In genomic region chr2:176283669-176284068, GRCh38 we compare ENCODE assay signal across 24 cellular contexts.
"Had no signal": no experiment of that assay in that cellular context is flagged by ENCODE, and none has a peak within 500 bp of the region (broad histone marks: within the 10 kb centered on the region; RNA-seq: fewer than 3 reads in every experiment).

No MANE protein-coding gene starts in this region.

- DNase-seq: activated B cell treated with CpG ODN at 0.5 μM for 24 hours; activated CD4-positive, alpha-beta memory T cell treated with anti-CD3 and anti-CD28 coated beads, Interleukin-2, amount 10 ng/mL, durations not matched to agents 7 days and 5 days; activated CD4-positive, alpha-beta T cell treated with anti-CD3 and anti-CD28 coated beads for 4 hours; activated effector memory CD4-positive, alpha-beta T cell treated with Interleukin-2 at 50 U/mL for 16 hours; activated naive CD4-positive, alpha-beta T cell treated with anti-CD3 and anti-CD28 coated beads, Interleukin-2, amount 10 ng/mL, durations not matched to agents 7 days and 5 days; activated naive CD8-positive, alpha-beta T cell treated with anti-CD3 and anti-CD28 coated beads, Interleukin-2, amount 50 U/mL, for 24 hours; activated T-cell treated with anti-CD3 and anti-CD28 coated beads, Interleukin-2, amount 50 U/mL, for 4 hours; anterior cingulate cortex; cortex of kidney; effector CD4-positive, alpha-beta T cell; esophagus squamous epithelium; immature natural killer cell; kidney glomerular epithelial cell; left ventricle myocardium inferior; mammary epithelial cell; midbrain; stimulated activated CD4-positive, alpha-beta T cell treated with anti-CD3 and anti-CD28 coated beads, Interleukin-4, amount 100 ng/mL, for 1 hour; stimulated activated naive CD8-positive, alpha-beta T cell treated with anti-CD3 and anti-CD28 coated beads, Interleukin-15, amount 100 ng/mL, for 72 hours; trophoblast cell had no signal

- H3K9me3 ChIP-seq: breast epithelium, esophagus squamous epithelium, left ventricle myocardium inferior, vagina had no signal

- H3K4me1 ChIP-seq: breast epithelium, esophagus squamous epithelium, parathyroid adenoma, vagina had no signal

- H3K4me2 ChIP-seq: smooth muscle cell had no signal

- H3K4me3 ChIP-seq: breast epithelium, esophagus squamous epithelium, left ventricle myocardium inferior, smooth muscle cell, vagina had no signal

- H3K27me3 ChIP-seq: breast epithelium, esophagus squamous epithelium, vagina had no signal

- ATAC-seq: activated naive CD8-positive, alpha-beta T cell treated with anti-CD3 and anti-CD28 coated beads, Interleukin-2, amount 50 U/mL, for 24 hours; activated T-cell treated with anti-CD3 and anti-CD28 coated beads, Interleukin-2, amount 50 U/mL, for 4 hours; sciatic nerve; stimulated activated naive CD8-positive, alpha-beta T cell treated with anti-CD3 and anti-CD28 coated beads, Interleukin-15, amount 100 ng/mL, for 72 hours had no signal

- H3K36me3 ChIP-seq: breast epithelium, esophagus squamous epithelium, left ventricle myocardium inferior, vagina had no signal

- H3K9ac ChIP-seq: parathyroid adenoma had no signal

- H3K27ac ChIP-seq: breast epithelium, esophagus squamous epithelium, left ventricle myocardium inferior, parathyroid adenoma, vagina had no signal
